17 cellular contexts compared by ENCODE assay signal in the genomic region with DNA sequence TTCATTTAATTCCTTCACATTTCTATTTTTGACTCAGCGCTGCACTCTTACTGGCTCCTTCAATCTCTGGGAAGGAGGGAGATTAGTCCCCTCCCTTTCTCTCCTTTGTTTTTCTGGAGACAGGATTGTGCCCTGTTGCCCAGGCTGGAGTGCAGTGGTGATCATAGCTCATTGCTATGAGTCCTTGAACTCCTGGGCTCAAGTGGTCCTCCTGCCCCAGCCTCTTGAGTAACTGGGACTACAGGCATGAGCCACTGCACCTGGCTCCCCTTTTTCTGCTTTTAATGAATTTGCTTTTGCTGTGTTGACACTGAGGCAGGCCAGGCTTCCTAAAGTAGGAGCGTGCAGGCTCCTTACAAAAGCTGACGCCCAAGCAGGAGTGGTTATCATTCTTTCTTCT. TPM values are rescaled to one million over a fixed set of nuclear protein-coding genes. Genes with fewer than 3 reads are reported as not detected.
DNase-seq lines count a peak whose midpoint lies in the region; ATAC-seq lines count a peak whose summit lies in the region.
"Had no signal": no experiment of that assay in that cellular context is flagged by ENCODE, and none has a peak within 500 bp of the region (broad histone marks: within the 10 kb centered on the region; RNA-seq: fewer than 3 reads in every experiment).

No MANE protein-coding gene starts in this region.

- H3K4me1 ChIP-seq in stomach smooth muscle (ENCODE audit: control insufficient read depth, insufficient read depth, low read length): peaks cover 26% of the 10 kb centered on the region

- H3K9me3 Mint-ChIP-seq in activated naive CD4-positive, alpha-beta T cell treated with anti-CD3 and anti-CD28 coated beads, Interleukin-2, amount 50 U/mL, for 24 hours: no peaks in the 10 kb centered on the region
- no peaks in the 10 kb centered on the region for H3K9me3 Mint-ChIP-seq in immature natural killer cell

- H3K4me3 Mint-ChIP-seq in activated naive CD4-positive, alpha-beta T cell treated with anti-CD3 and anti-CD28 coated beads, Interleukin-2, amount 50 U/mL, for 24 hours: no peak overlapping the region
- peak overlapping the region in 1 of 5 donors; percentile 44 for H3K4me3 Mint-ChIP-seq in immature natural killer cell

- H3K27me3 ChIP-seq in stomach smooth muscle (ENCODE audit: control insufficient read depth in 1 of 2, insufficient read depth in 2 of 2, low read length in 2 of 2): no peaks in the 10 kb centered on the region
- H3K27me3 ChIP-seq: neutrophil, SJSA1, suprapubic skin had no signal

- H3K27ac ChIP-seq in stomach smooth muscle (ENCODE audit: low read length): peak overlapping the region; percentile 24
- H3K27ac ChIP-seq: SJSA1, suprapubic skin had no signal

- ATAC-seq in HG02885 (IDR thresholded peaks at IDR 0.05; ENCODE audit: poor library complexity, unreplicated experiment): no peak

- no peaks in the 10 kb centered on the region for H3K9me3 ChIP-seq in stomach smooth muscle (ENCODE audit: control insufficient read depth in 2 of 2, low read length in 2 of 2)
- H3K9me3 ChIP-seq: neutrophil, SJSA1, suprapubic skin had no signal

- no peaks in the 10 kb centered on the region for H3K27me3 Mint-ChIP-seq in activated naive CD4-positive, alpha-beta T cell treated with anti-CD3 and anti-CD28 coated beads, Interleukin-2, amount 50 U/mL, for 24 hours
- H3K27me3 Mint-ChIP-seq in immature natural killer cell (ENCODE audit: low read depth in 3 of 3): peaks cover 0 to 4% (median 2%) of the 10 kb centered on the region in 3 donors

- H3K4me3 ChIP-seq in stomach smooth muscle (ENCODE audit: low read length in 2 of 2): no peak overlapping the region
- H3K4me3 ChIP-seq: SJSA1, suprapubic skin had no signal

- H3K36me3 Mint-ChIP-seq in activated naive CD4-positive, alpha-beta T cell treated with anti-CD3 and anti-CD28 coated beads, Interleukin-2, amount 50 U/mL, for 24 hours: peaks cover 2% of the 10 kb centered on the region
- peaks cover 10 to 20% (median 17%) of the 10 kb centered on the region in 3 donors for H3K36me3 Mint-ChIP-seq in immature natural killer cell

- DNase-seq in activated naive CD4-positive, alpha-beta T cell treated with anti-CD3 and anti-CD28 coated beads, Interleukin-2, amount 50 U/mL, for 16 hours: no peak
- peak; percentile 48 for DNase-seq in NCI-H510A (lab: John Stamatoyannopoulos, UW)
- DNase-seq in immature natural killer cell: no peak
- DNase-seq in Kasumi-1 (lab: John Stamatoyannopoulos, UW): no peak
- DNase-seq in occipital lobe (lab: John Stamatoyannopoulos, UW): no peak
- DNase-seq: activated CD4-positive, alpha-beta T cell treated with anti-CD3 and anti-CD28 coated beads, Interleukin-2, amount 50 U/mL, for 1 hour; cortex of kidney; mesenchymal stem cell; NCI-H1436 treated with DMSO at 0.1 percent for 48 hours; NCI-H446; retina had no signal

- no peak overlapping the region for H3K9ac ChIP-seq in stomach smooth muscle (ENCODE audit: low read length in 2 of 2)

- H3K27ac Mint-ChIP-seq in activated naive CD4-positive, alpha-beta T cell treated with anti-CD3 and anti-CD28 coated beads, Interleukin-2, amount 50 U/mL, for 24 hours: peak overlapping the region; percentile 82
- H3K27ac Mint-ChIP-seq in immature natural killer cell: peak overlapping the region in 4 of 6 donors; percentile 53 to 77 (median 68)

- peaks cover 78% of the 10 kb centered on the region for H3K4me1 Mint-ChIP-seq in activated naive CD4-positive, alpha-beta T cell treated with anti-CD3 and anti-CD28 coated beads, Interleukin-2, amount 50 U/mL, for 24 hours
- H3K4me1 Mint-ChIP-seq in immature natural killer cell: peaks cover 69 to 74% of the 10 kb centered on the region in 2 donors

- H3K36me3 ChIP-seq in stomach smooth muscle (ENCODE audit: control insufficient read depth in 2 of 2, insufficient read depth in 2 of 2, low read length in 2 of 2): peaks cover 12 to 13% of the 10 kb centered on the region in 2 donors
- H3K36me3 ChIP-seq: SJSA1 had no signal

RNA-seq across cellular contexts. Expression of a gene that starts 10.5 kb away (rescaled TPM):
- 10 to 100 TPM; 25.6 to 39.8 (median 26.6) TPM for polyA plus RNA-seq in immature natural killer cell
- 213 TPM for total RNA-seq in occipital lobe
